38 cellular contexts compared by ENCODE assay signal in genomic region chr12:28681980-28682379, GRCh38.
"Had no signal": no experiment of that assay in that cellular context is flagged by ENCODE, and none has a peak within 500 bp of the region (broad histone marks: within the 10 kb centered on the region; RNA-seq: fewer than 3 reads in every experiment).

No MANE protein-coding gene starts in this region.

- H3K27me3 ChIP-seq: adrenal gland, cardiac muscle cell had no signal

- H3K27ac Mint-ChIP-seq: activated B cell treated with CpG ODN at 0.5 μM for 24 hours; activated CD4-positive, alpha-beta memory T cell treated with anti-CD3 and anti-CD28 coated beads for 36 hours; activated CD4-positive, alpha-beta T cell treated with anti-CD3 and anti-CD28 coated beads, Interleukin-2, amount 10 ng/mL, durations not matched to agents 24 days and 14 days; activated CD8-positive, alpha-beta T cell treated with anti-CD3 and anti-CD28 coated beads for 36 hours; activated naive CD4-positive, alpha-beta T cell treated with anti-CD3 and anti-CD28 coated beads for 36 hours; activated naive CD4-positive, alpha-beta T cell treated with anti-CD3 and anti-CD28 coated beads, Interleukin-2, amount 50 U/mL, for 72 hours; activated naive CD8-positive, alpha-beta T cell treated with anti-CD3 and anti-CD28 coated beads for 36 hours; activated T-cell treated with anti-CD3 and anti-CD28 coated beads, Interleukin-2, amount 50 U/mL, for 72 hours; activated T-helper 1 cell treated with anti-CD3 and anti-CD28 coated beads, Interleukin-12 subunit alpha, Interleukin-12 subunit beta, Interleukin-2, Interleukin-4 antibody, amounts not matched to agents 30 ng/mL and 10 ng/mL and 1 ng/mL, durations not matched to agents 14 hours and 24 hours and 36 hours; activated T-helper 17 cell treated with anti-CD3 and anti-CD28 coated beads, Interleukin-2, amount 50 U/mL, for 72 hours; brain; T-helper 1 cell treated with Interleukin-12 subunit alpha and Interleukin-12 subunit beta and Interleukin-4 antibody, amounts not matched to agents 30 μg/mL and 1 μg/mL, for 36 hours; T-helper 2 cell treated with Interferon-gamma antibody and Interleukin-4, amounts not matched to agents 5 μg/mL and 100 μg/mL, for 36 hours had no signal

- H3K4me3 ChIP-seq: adrenal gland, cardiac muscle cell had no signal

- FAIRE-seq: bronchial epithelial cell, TTC549 had no signal

- H3K9me3 Mint-ChIP-seq: activated CD4-positive, alpha-beta T cell treated with anti-CD3 and anti-CD28 coated beads, Interleukin-2, amount 10 ng/mL, durations not matched to agents 24 days and 14 days; activated naive CD4-positive, alpha-beta T cell treated with anti-CD3 and anti-CD28 coated beads for 36 hours; activated T-helper 1 cell treated with anti-CD3 and anti-CD28 coated beads, Interleukin-12 subunit alpha, Interleukin-12 subunit beta, Interleukin-2, Interleukin-4 antibody, amounts not matched to agents 30 ng/mL and 10 ng/mL and 1 ng/mL, durations not matched to agents 14 hours and 24 hours and 36 hours had no signal

- H3K27ac ChIP-seq: adrenal gland, cardiac muscle cell, VCaP had no signal

- H3K4me3 Mint-ChIP-seq: activated B cell treated with CpG ODN at 0.5 μM for 24 hours; activated CD4-positive, alpha-beta memory T cell treated with anti-CD3 and anti-CD28 coated beads for 36 hours; activated CD4-positive, alpha-beta T cell treated with anti-CD3 and anti-CD28 coated beads, Interleukin-2, amount 10 ng/mL, durations not matched to agents 24 days and 14 days; activated CD8-positive, alpha-beta T cell treated with anti-CD3 and anti-CD28 coated beads for 36 hours; activated naive CD4-positive, alpha-beta T cell treated with anti-CD3 and anti-CD28 coated beads for 36 hours; activated naive CD8-positive, alpha-beta T cell treated with anti-CD3 and anti-CD28 coated beads for 36 hours; activated T-cell treated with anti-CD3 and anti-CD28 coated beads, Interleukin-2, amount 50 U/mL, for 4 hours; activated T-cell treated with anti-CD3 and anti-CD28 coated beads, Interleukin-2, amount 50 U/mL, for 72 hours; activated T-helper 1 cell treated with anti-CD3 and anti-CD28 coated beads, Interleukin-12 subunit alpha, Interleukin-12 subunit beta, Interleukin-2, Interleukin-4 antibody, amounts not matched to agents 30 ng/mL and 10 ng/mL and 1 ng/mL, durations not matched to agents 14 hours and 24 hours and 36 hours; activated T-helper 17 cell treated with anti-CD3 and anti-CD28 coated beads, Interleukin-2, amount 50 U/mL, for 72 hours; brain; central memory CD8-positive, alpha-beta T cell; T-helper 1 cell treated with Interleukin-12 subunit alpha and Interleukin-12 subunit beta and Interleukin-4 antibody, amounts not matched to agents 30 μg/mL and 1 μg/mL, for 36 hours; T-helper 2 cell treated with Interferon-gamma antibody and Interleukin-4, amounts not matched to agents 5 μg/mL and 100 μg/mL, for 36 hours had no signal

- H3K9me3 ChIP-seq: adrenal gland had no signal

- DNase-seq: activated B cell treated with CpG ODN at 0.5 μM for 24 hours; activated CD4-positive, alpha-beta memory T cell treated with anti-CD3 and anti-CD28 coated beads for 36 hours; activated CD4-positive, alpha-beta T cell treated with anti-CD3 and anti-CD28 coated beads for 4 hours; activated CD4-positive, alpha-beta T cell treated with anti-CD3 and anti-CD28 coated beads, Interleukin-2, amount 10 ng/mL, durations not matched to agents 24 days and 14 days; activated CD4-positive, alpha-beta T cell treated with anti-CD3 and anti-CD28 coated beads, Interleukin-2, amount 50 U/mL, for 1 hour; activated CD4-positive, alpha-beta T cell treated with anti-CD3 and anti-CD28 coated beads, Interleukin-2, amount 50 U/mL, for 4 hours; activated CD4-positive, CD25-positive, alpha-beta regulatory T cell treated with anti-CD3 and anti-CD28 coated beads, Interleukin-2, amount 50 U/mL, for 72 hours; activated CD8-positive, alpha-beta memory T cell treated with anti-CD3 and anti-CD28 coated beads, Interleukin-2, amount 50 U/mL, for 4 hours; activated CD8-positive, alpha-beta T cell treated with anti-CD3 and anti-CD28 coated beads for 36 hours; activated effector memory CD4-positive, alpha-beta T cell treated with anti-CD3 and anti-CD28 coated beads, Interleukin-2, amount 50 U/mL, for 16 hours; activated gamma-delta T cell treated with Interleukin-2 at 50 U/mL for 16 hours; activated naive CD4-positive, alpha-beta T cell; activated naive CD4-positive, alpha-beta T cell treated with anti-CD3 and anti-CD28 coated beads for 36 hours; activated naive CD4-positive, alpha-beta T cell treated with anti-CD3 and anti-CD28 coated beads, Interleukin-2, amount 50 U/mL, for 16 hours; activated naive CD8-positive, alpha-beta T cell treated with anti-CD3 and anti-CD28 coated beads for 36 hours; activated T-cell treated with anti-CD3 and anti-CD28 coated beads for 4 hours; activated T-cell treated with anti-CD3 and anti-CD28 coated beads, Interleukin-2, amount 50 U/mL, for 1 hour; activated T-cell treated with anti-CD3 and anti-CD28 coated beads, Interleukin-2, amount 50 U/mL, for 4 hours; activated T-cell treated with anti-CD3 and anti-CD28 coated beads, Interleukin-2, amount 50 U/mL, for 72 hours; adrenal gland; amniotic stem cell; aorta; caudate nucleus; cerebellar nuclear complex; T-helper 1 cell; T-helper 2 cell; T-helper 9 cell had no signal

- H3K27me3 Mint-ChIP-seq: activated B cell treated with CpG ODN at 0.5 μM for 24 hours; activated CD4-positive, alpha-beta memory T cell treated with anti-CD3 and anti-CD28 coated beads for 36 hours; activated CD4-positive, alpha-beta T cell treated with anti-CD3 and anti-CD28 coated beads, Interleukin-2, amount 10 ng/mL, durations not matched to agents 24 days and 14 days; activated CD8-positive, alpha-beta T cell treated with anti-CD3 and anti-CD28 coated beads for 36 hours; activated naive CD8-positive, alpha-beta T cell treated with anti-CD3 and anti-CD28 coated beads for 36 hours; activated T-helper 17 cell treated with anti-CD3 and anti-CD28 coated beads, Interleukin-2, amount 50 U/mL, for 72 hours; brain; central memory CD8-positive, alpha-beta T cell had no signal

- H3K4me1 ChIP-seq: adrenal gland had no signal

- ATAC-seq: activated CD8-positive, alpha-beta T cell treated with anti-CD3 and anti-CD28 coated beads for 36 hours; activated naive CD4-positive, alpha-beta T cell treated with anti-CD3 and anti-CD28 coated beads, Interleukin-2, amount 50 U/mL, for 72 hours; activated T-cell treated with anti-CD3 and anti-CD28 coated beads, Interleukin-2, amount 50 U/mL, for 4 hours; activated T-cell treated with anti-CD3 and anti-CD28 coated beads, Interleukin-2, amount 50 U/mL, for 72 hours; activated T-helper 17 cell treated with anti-CD3 and anti-CD28 coated beads, Interleukin-2, amount 50 U/mL, for 72 hours had no signal

- H3K36me3 Mint-ChIP-seq: activated CD4-positive, alpha-beta memory T cell treated with anti-CD3 and anti-CD28 coated beads for 36 hours; activated naive CD4-positive, alpha-beta T cell treated with anti-CD3 and anti-CD28 coated beads, Interleukin-2, amount 50 U/mL, for 72 hours; activated naive CD8-positive, alpha-beta T cell treated with anti-CD3 and anti-CD28 coated beads for 36 hours; brain had no signal

- H3K36me3 ChIP-seq: adrenal gland, cardiac muscle cell had no signal

- H3K4me1 Mint-ChIP-seq: activated B cell treated with CpG ODN at 0.5 μM for 24 hours; activated CD4-positive, alpha-beta T cell treated with anti-CD3 and anti-CD28 coated beads, Interleukin-2, amount 10 ng/mL, durations not matched to agents 24 days and 14 days; activated naive CD8-positive, alpha-beta T cell treated with anti-CD3 and anti-CD28 coated beads for 36 hours; activated T-helper 17 cell treated with anti-CD3 and anti-CD28 coated beads, Interleukin-2, amount 50 U/mL, for 72 hours; brain; central memory CD8-positive, alpha-beta T cell had no signal
